ENCODE assay signal across 17 cellular contexts in genomic region chr6:155107432-155108069, GRCh38.
DNase-seq lines count a peak whose midpoint lies in the region; ATAC-seq and TF ChIP-seq lines count a peak whose summit lies in the region.
"Had no signal": no experiment of that assay in that cellular context is flagged by ENCODE, and none has a peak within 500 bp of the region (broad histone marks: within the 10 kb centered on the region; RNA-seq: fewer than 3 reads in every experiment).

No MANE protein-coding gene starts in this region.

- no peaks in the 10 kb centered on the region for H3F3A ChIP-seq in smooth muscle cell (ENCODE audit: low read depth)

- H3K4me1 Mint-ChIP-seq in chondrocyte (ENCODE audit: low read depth): peaks cover 40% of the 10 kb centered on the region
- H3K4me1 Mint-ChIP-seq: naive thymus-derived CD8-positive, alpha-beta T cell had no signal

- peaks cover 8% of the 10 kb centered on the region for H3K79me2 ChIP-seq in smooth muscle cell (ENCODE audit: low read depth)

- no peak for TF ChIP-seq POLR2A in heart left ventricle (IDR thresholded peaks at IDR 0.05)

- H3K4me1 ChIP-seq in heart left ventricle (peaks cover 0 to 6% (median 0%) of the 10 kb centered on the region in 12 donors), smooth muscle cell (ENCODE audit: low read depth) (peaks cover 20% of the 10 kb centered on the region)
- H3K4me1 ChIP-seq in effector memory CD4-positive, alpha-beta T cell (ENCODE audit: control insufficient read depth, insufficient read depth, low read length, poor library complexity, severe bottlenecking): no peaks in the 10 kb centered on the region
- H3K4me1 ChIP-seq: transverse colon had no signal

- H3K4me3 ChIP-seq in heart left ventricle (peak overlapping the region in 10 of 12 donors; percentile 4 to 50 (median 35)), SK-N-MC (peak overlapping the region; percentile 53), smooth muscle cell (no peak overlapping the region)
- no peak overlapping the region for H3K4me3 ChIP-seq in effector memory CD4-positive, alpha-beta T cell (ENCODE audit: insufficient read depth, low read depth, low read length, poor library complexity, severe bottlenecking)
- H3K4me3 ChIP-seq: transverse colon had no signal

- no peak overlapping the region for H2AFZ ChIP-seq in smooth muscle cell (ENCODE audit: low read depth)

- H3K27me3 ChIP-seq in heart left ventricle (no peaks in the 10 kb centered on the region), smooth muscle cell (ENCODE audit: low read depth) (no peaks in the 10 kb centered on the region)
- H3K27me3 ChIP-seq in effector memory CD4-positive, alpha-beta T cell (replicated peaks; ENCODE audit: control insufficient read depth, insufficient read depth, low read length, poor library complexity, severe bottlenecking): no peaks in the 10 kb centered on the region
- H3K27me3 ChIP-seq: transverse colon had no signal

- ATAC-seq in heart left ventricle: peak in 1 of 4 donors; percentile 50
- ATAC-seq in Right ventricle myocardium superior (ENCODE audit: poor library complexity): no peak
- ATAC-seq: naive thymus-derived CD8-positive, alpha-beta T cell; PC-3 had no signal

- TF ChIP-seq CTCF in heart left ventricle (IDR thresholded peaks at IDR 0.05): no peak
- TF ChIP-seq CTCF in chondrocyte (IDR thresholded peaks at IDR 0.05): no peak
- no peak for TF ChIP-seq CTCF in smooth muscle cell (IDR thresholded peaks at IDR 0.05; ENCODE audit: borderline replicate concordance, insufficient read depth, poor library complexity, severe bottlenecking)

- 52 to 60% (median 58%) methylated on average over 7 of the region's 7 CpGs for WGBS in heart left ventricle, 4 donors
- WGBS in smooth muscle cell (ENCODE audit: low lambda C conversion rate): 82% methylated on average over 7 of the region's 7 CpGs

- H3K4me3 Mint-ChIP-seq in chondrocyte (ENCODE audit: unreplicated experiment): peak overlapping the region; percentile 24
- H3K4me3 Mint-ChIP-seq: naive thymus-derived CD8-positive, alpha-beta T cell had no signal

- intact Hi-C loops in heart left ventricle (cut with DNase I) (no loop called here), Right ventricle myocardium superior (cut with DNase I) (no loop called here)

- H3K36me3 Mint-ChIP-seq in chondrocyte (ENCODE audit: low read depth): no peaks in the 10 kb centered on the region
- H3K36me3 Mint-ChIP-seq: naive thymus-derived CD8-positive, alpha-beta T cell had no signal

- peak overlapping the region; percentile 67 for H3K27ac Mint-ChIP-seq in chondrocyte (ENCODE audit: unreplicated experiment)
- H3K27ac Mint-ChIP-seq: naive thymus-derived CD8-positive, alpha-beta T cell had no signal

- no peaks in the 10 kb centered on the region for H3K9me3 Mint-ChIP-seq in chondrocyte (ENCODE audit: low read depth)
- H3K9me3 Mint-ChIP-seq: naive thymus-derived CD8-positive, alpha-beta T cell had no signal

- H3K36me3 ChIP-seq in heart left ventricle: no peaks in the 10 kb centered on the region
- no peaks in the 10 kb centered on the region for H3K36me3 ChIP-seq in SK-N-MC (ENCODE audit: insufficient read depth, low read length)
- H3K36me3 ChIP-seq in smooth muscle cell (ENCODE audit: low read depth): no peaks in the 10 kb centered on the region
- no peaks in the 10 kb centered on the region for H3K36me3 ChIP-seq in effector memory CD4-positive, alpha-beta T cell (ENCODE audit: control insufficient read depth, insufficient read depth, low read length)
- H3K36me3 ChIP-seq: transverse colon had no signal

- H3K27ac ChIP-seq in heart left ventricle: peak overlapping the region in 7 of 12 donors; percentile 55 to 74 (median 64)
- peak overlapping the region; percentile 70; the same call in 1 of the 2 replicates for H3K27ac ChIP-seq in SK-N-MC
- H3K27ac ChIP-seq in smooth muscle cell (ENCODE audit: low read depth): peak overlapping the region; percentile 87
- H3K27ac ChIP-seq in effector memory CD4-positive, alpha-beta T cell (ENCODE audit: insufficient read depth, low read length, poor library complexity, severe bottlenecking): no peak overlapping the region
- H3K27ac ChIP-seq: transverse colon had no signal

- H4K20me1 ChIP-seq in smooth muscle cell (ENCODE audit: low read depth): no peaks in the 10 kb centered on the region

- H3K9ac ChIP-seq in SK-N-MC (ENCODE audit: insufficient read length) (peak overlapping the region; percentile 48), smooth muscle cell (ENCODE audit: low read depth) (peak overlapping the region; percentile 21)

- H3K9me3 ChIP-seq in heart left ventricle (no peaks in the 10 kb centered on the region), SK-N-MC (ENCODE audit: low read depth, low read length) (no peaks in the 10 kb centered on the region), smooth muscle cell (replicated peaks; ENCODE audit: low read depth) (no peaks in the 10 kb centered on the region)
- H3K9me3 ChIP-seq in effector memory CD4-positive, alpha-beta T cell (ENCODE audit: control insufficient read depth, low read length): no peaks in the 10 kb centered on the region
- H3K9me3 ChIP-seq: transverse colon had no signal

- H3K27me3 Mint-ChIP-seq in chondrocyte (ENCODE audit: low read depth): no peaks in the 10 kb centered on the region

- peak overlapping the region; percentile 62 for H3K4me2 ChIP-seq in smooth muscle cell

- DNase-seq in heart left ventricle: no peak
- no peak for DNase-seq in Right ventricle myocardium superior
- no peak for DNase-seq in SK-N-MC (ENCODE audit: low read depth, low spot score)
- DNase-seq in chondrocyte (ENCODE audit: low spot score): no peak
- no peak for DNase-seq in smooth muscle cell (lab: John Stamatoyannopoulos, UW; ENCODE audit: unreplicated experiment)
- no peak for DNase-seq in effector memory CD4-positive, alpha-beta T cell
- no peak for DNase-seq in NCI-H1092 (lab: John Stamatoyannopoulos, UW)
- DNase-seq in SHP77 (lab: John Stamatoyannopoulos, UW): no peak
- DNase-seq: activated CD4-positive, CD25-positive, alpha-beta regulatory T cell treated with anti-CD3 and anti-CD28 coated beads, Interleukin-2, amount 50 U/mL, for 72 hours; activated effector memory CD4-positive, alpha-beta T cell treated with anti-CD3 and anti-CD28 coated beads, Interleukin-2, amount 50 U/mL, for 16 hours; effector CD8-positive, alpha-beta T cell; naive thymus-derived CD8-positive, alpha-beta T cell; NCI-H187; NCI-H524 treated with DMSO at 0.1 percent for 48 hours; PC-3; stimulated activated CD4-positive, alpha-beta T cell treated with anti-CD3 and anti-CD28 coated beads, Interleukin-2, amount 100 ng/mL, for 24 hours; transverse colon had no signal

Comparison
In these comparisons a context has a peak if more than half of its experiments do, and no peak if none do; other contexts are left out.
1. H3K4me3 ChIP-seq: peak in heart left ventricle (10 of 12) and SK-N-MC (single experiment); none in smooth muscle cell (single experiment) and effector memory CD4-positive, alpha-beta T cell (single experiment).